20 cellular contexts compared by ENCODE assay signal in the genomic region with DNA sequence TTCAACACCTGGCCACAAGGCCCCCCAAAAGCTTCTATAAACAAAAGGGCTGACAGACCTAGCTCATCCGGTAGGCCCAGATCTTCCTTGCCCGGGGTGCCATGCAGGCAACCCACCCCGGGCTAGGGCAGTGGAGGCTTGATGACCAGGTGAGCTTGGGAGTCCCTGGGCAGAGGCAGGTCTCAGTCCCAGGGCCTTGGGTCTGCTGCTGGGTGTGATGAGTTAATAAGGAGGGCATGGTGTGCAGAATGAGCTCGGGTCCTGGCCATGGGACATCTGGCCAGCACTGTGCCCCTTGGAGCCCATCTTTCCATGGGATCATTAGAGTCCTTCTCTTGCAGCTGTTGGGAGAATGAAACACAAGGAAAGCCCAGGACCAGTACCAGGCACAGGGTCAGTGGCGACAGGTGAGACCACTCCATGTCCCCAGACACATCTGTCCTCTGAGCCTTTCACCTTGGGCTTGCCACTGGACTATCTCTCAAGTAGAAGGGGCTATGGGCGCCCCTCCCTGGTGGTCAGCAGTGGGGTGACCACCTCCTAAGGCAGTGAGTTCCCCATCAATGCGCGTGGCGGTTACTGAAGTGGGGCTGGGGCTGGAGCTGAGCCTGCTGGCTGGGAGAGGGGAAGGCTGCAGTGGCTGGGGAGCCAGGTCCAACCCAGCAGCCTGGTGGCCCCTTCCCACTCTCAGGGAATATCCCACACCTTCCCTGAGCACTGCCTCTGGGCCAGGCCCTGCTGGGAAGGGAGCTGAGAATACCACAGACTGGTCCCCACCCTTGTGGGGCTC. TPM values are rescaled to one million over a fixed set of nuclear protein-coding genes. Genes with fewer than 3 reads are reported as not detected.
DNase-seq lines count a peak whose midpoint lies in the region; ATAC-seq and TF ChIP-seq lines count a peak whose summit lies in the region.
"Had no signal": no experiment of that assay in that cellular context is flagged by ENCODE, and none has a peak within 500 bp of the region (broad histone marks: within the 10 kb centered on the region; RNA-seq: fewer than 3 reads in every experiment).

No MANE protein-coding gene starts in this region.

- no peak overlapping the region for H2BK15ac ChIP-seq in mesenchymal stem cell (ENCODE audit: low read depth, poor library complexity, severe bottlenecking)

- DNase-seq in body of pancreas (no peak), mesenchymal stem cell (no peak), suprapubic skin (ENCODE audit: low spot score in 2 of 2) (peak in 1 of 2 donors; percentile 52), NCI-H446 treated with DMSO at 0.1 percent for 48 hours (lab: John Stamatoyannopoulos, UW) (no peak), SHP77 (lab: John Stamatoyannopoulos, UW) (no peak), SIG-M5 (lab: John Stamatoyannopoulos, UW) (no peak)
- DNase-seq: activated CD4-positive, alpha-beta T cell treated with anti-CD3 and anti-CD28 coated beads, Interleukin-2, amount 10 ng/mL, durations not matched to agents 7 days and 5 days; activated CD8-positive, alpha-beta memory T cell treated with anti-CD3 and anti-CD28 coated beads, Interleukin-2, amount 50 U/mL, for 4 hours; activated gamma-delta T cell; COR-L47; NCI-H187; NCI-H226; stimulated activated naive B cell treated with anti-CD40 and anti-IgM and Interleukin-4, amounts not matched to agents 10 μg/mL and 1 μg/mL and 100 μg/mL, for 72 hours had no signal

- H3K9me3 ChIP-seq in HEK293 (ENCODE audit: control insufficient read depth, insufficient read depth, low read depth, low read length) (no peaks in the 10 kb centered on the region), body of pancreas (no peaks in the 10 kb centered on the region), mesenchymal stem cell (ENCODE audit: control insufficient read depth, low read length) (no peaks in the 10 kb centered on the region), suprapubic skin (no peaks in the 10 kb centered on the region)
- H3K9me3 ChIP-seq: HAP-1, prostate gland had no signal

- H3K27me3 ChIP-seq in body of pancreas (no peaks in the 10 kb centered on the region), mesenchymal stem cell (ENCODE audit: control insufficient read depth in 1 of 2, insufficient read depth in 1 of 2, low read length in 2 of 2) (peaks cover 0 to 5% of the 10 kb centered on the region in 2 experiments), suprapubic skin (no peaks in the 10 kb centered on the region)

- H2AK5ac ChIP-seq in mesenchymal stem cell (ENCODE audit: low read length, severe bottlenecking) = no peak overlapping the region

- H2BK12ac ChIP-seq in mesenchymal stem cell (ENCODE audit: low read length in 2 of 2) = peak overlapping the region in 1 of 2 experiments; percentile 48

- TF ChIP-seq CTCF in HEK293 (tag by site-specific recombination; IDR thresholded peaks at IDR 0.05) (no peak), body of pancreas (IDR thresholded peaks at IDR 0.05) (no peak), suprapubic skin (IDR thresholded peaks at IDR 0.05) (no peak)

- H3K4me1 ChIP-seq in HEK293 (ENCODE audit: control insufficient read depth, insufficient read depth, low read length) (no peaks in the 10 kb centered on the region), body of pancreas (peaks cover 68% of the 10 kb centered on the region), mesenchymal stem cell (ENCODE audit: control insufficient read depth, insufficient read depth, low read depth, low read length) (peaks cover 13% of the 10 kb centered on the region), suprapubic skin (peaks cover 34% of the 10 kb centered on the region)
- H3K4me1 ChIP-seq: HAP-1 had no signal

- H3K4me2 ChIP-seq in mesenchymal stem cell (ENCODE audit: low read length, poor library complexity, severe bottlenecking) = no peak overlapping the region

- ATAC-seq in body of pancreas (no peak), GM19023 (IDR thresholded peaks at IDR 0.05; ENCODE audit: unreplicated experiment) (no peak)
- ATAC-seq: stimulated activated naive B cell treated with anti-CD40 and anti-IgM and Interleukin-4, amounts not matched to agents 10 μg/mL and 1 μg/mL and 100 μg/mL, for 72 hours had no signal

- H3K27ac ChIP-seq in HEK293 (ENCODE audit: extremely low read depth, low read depth, low read length) = no peak overlapping the region
- H3K27ac ChIP-seq in body of pancreas = peak overlapping the region; percentile 87 to 89 (median 89)
- no peak overlapping the region for H3K27ac ChIP-seq in mesenchymal stem cell (ENCODE audit: low read length, poor library complexity, severe bottlenecking)
- peak overlapping the region; percentile 74 for H3K27ac ChIP-seq in suprapubic skin
- H3K27ac ChIP-seq: HL-60, prostate gland had no signal

- no peak for TF ChIP-seq EP300 in suprapubic skin (IDR thresholded peaks at IDR 0.05)

- no peak overlapping the region for H2AFZ ChIP-seq in mesenchymal stem cell (ENCODE audit: low read depth, low read length)

- H3K14ac ChIP-seq in mesenchymal stem cell (ENCODE audit: low read length in 2 of 2) = peak overlapping the region in 1 of 2 experiments; percentile 4

- H3K18ac ChIP-seq in mesenchymal stem cell (ENCODE audit: low read depth in 1 of 2, low read length in 2 of 2) = no peak overlapping the region

- H3K4ac ChIP-seq in mesenchymal stem cell (ENCODE audit: low read depth in 1 of 2, low read length in 2 of 2) = no peak overlapping the region

- H2BK120ac ChIP-seq in mesenchymal stem cell (ENCODE audit: low read depth, low read length) = no peak overlapping the region

- CTCF ChIA-PET in HEK293 (lab: Yijun Ruan, JAX) = interaction anchor here (0.5 kb wide), 1 partner anchor 564 kb away, joined by 3 read pairs; no protein-coding TSS in a partner anchor

- H3K9ac ChIP-seq in mesenchymal stem cell (ENCODE audit: low read length) = no peak overlapping the region

- no peaks in the 10 kb centered on the region for H3K79me1 ChIP-seq in mesenchymal stem cell (replicated peaks; ENCODE audit: low read length, poor library complexity, severe bottlenecking)

- intact Hi-C loops in body of pancreas (cut with DNase I) = no loop called here

- H3K36me3 ChIP-seq in HEK293 (ENCODE audit: control insufficient read depth in 2 of 2, insufficient read depth in 1 of 2, low read length in 2 of 2) (no peaks in the 10 kb centered on the region), body of pancreas (replicated peaks in 1 of 2; ENCODE audit: insufficient read depth in 1 of 2, low read depth in 2 of 2) (no peaks in the 10 kb centered on the region), mesenchymal stem cell (ENCODE audit: control insufficient read depth in 1 of 2, insufficient read depth in 2 of 2, low read depth in 1 of 2, low read length in 2 of 2) (no peaks in the 10 kb centered on the region), suprapubic skin (no peaks in the 10 kb centered on the region)
- H3K36me3 ChIP-seq: HAP-1, prostate gland had no signal

- no peak overlapping the region for H3K23ac ChIP-seq in mesenchymal stem cell (ENCODE audit: low read length in 2 of 2)

- H2BK5ac ChIP-seq in mesenchymal stem cell (ENCODE audit: low read depth, low read length, poor library complexity, severe bottlenecking) = no peak overlapping the region

- POLR2A ChIA-PET in HEK293 (lab: Yijun Ruan, JAX) = interaction anchor here (1.2 kb wide), 1 partner anchor 259 kb away, joined by 4 read pairs; a partner anchor contains a TSS

- H4K91ac ChIP-seq in mesenchymal stem cell (ENCODE audit: low read length) = peak overlapping the region; percentile 73

- 95 to 97% methylated on average over 6 to 8 of the region's 9 CpGs for WGBS in body of pancreas, 2 donors
- WGBS in mesenchymal stem cell = 91% methylated on average over 9 of the region's 9 CpGs
- WGBS in suprapubic skin = 100% methylated on average over 6 of the region's 9 CpGs

- H3K4me3 ChIP-seq in HEK293 (ENCODE audit: low read depth, low read length) (no peak overlapping the region), body of pancreas (no peak overlapping the region), mesenchymal stem cell (ENCODE audit: insufficient read depth in 1 of 2, low read depth in 1 of 2, low read length in 2 of 2) (no peak overlapping the region), suprapubic skin (no peak overlapping the region)
- H3K4me3 ChIP-seq: HAP-1, K562, lung, prostate gland had no signal

- no peak for TF ChIP-seq POLR2A in body of pancreas (IDR thresholded peaks at IDR 0.05)
- TF ChIP-seq POLR2A in suprapubic skin (IDR thresholded peaks at IDR 0.05) = no peak

- peak overlapping the region; percentile 1 for H4K8ac ChIP-seq in mesenchymal stem cell (ENCODE audit: low read length)

TF ChIP-seq in HEK293, 187 proteins besides CTCF, POLR2A, EP300 and RAD21:
- TF ChIP-seq SCRT1 (tag by site-specific recombination; IDR thresholded peaks at IDR 0.05; ENCODE audit: borderline replicate concordance) (peak; percentile 26; the same call in 1 of the 2 replicates), ZNF658 (tag by site-specific recombination; IDR thresholded peaks at IDR 0.05) (no peak), SCRT2 (tag by site-specific recombination; IDR thresholded peaks at IDR 0.05) (peak; percentile 71)

RNA-seq across cellular contexts. Expression of a gene that starts 20.1 kb away (rescaled TPM):
- total RNA-seq in body of pancreas = 100 to 1,000 TPM; 147 to 269 TPM
- 112 TPM for polyA plus RNA-seq in mesenchymal stem cell (2013, experiment 1 of 2)
- polyA plus RNA-seq in mesenchymal stem cell (2013, experiment 2 of 2) = 112 TPM
- 100 to 1,000 TPM; 122 to 207 (median 145) TPM for total RNA-seq in suprapubic skin

RNA-seq across cellular contexts. Expression of a gene that starts 50.3 kb away (rescaled TPM):
- not detected for total RNA-seq in body of pancreas
- polyA plus RNA-seq in mesenchymal stem cell (2013, experiment 1 of 2) = not detected
- not detected for polyA plus RNA-seq in mesenchymal stem cell (2013, experiment 2 of 2)
- total RNA-seq in suprapubic skin = 1 to 10 TPM in 1 of 4 donors, not detected in 3; 3.8 TPM
- total RNA-seq: activated CD4-positive, alpha-beta T cell treated with anti-CD3 and anti-CD28 coated beads, Interleukin-2, amount 10 ng/mL, durations not matched to agents 7 days and 5 days; K562; prostate gland had no signal
- polyA plus RNA-seq: K562 had no signal

Comparison
In these comparisons a context has a peak if more than half of its experiments do, and no peak if none do; other contexts are left out.
1. H3K27ac ChIP-seq: peak in body of pancreas (4 of 4) and suprapubic skin (single experiment); none in HEK293 (single experiment) and mesenchymal stem cell (single experiment).